8 cellular contexts compared by ENCODE assay signal in the genomic region with DNA sequence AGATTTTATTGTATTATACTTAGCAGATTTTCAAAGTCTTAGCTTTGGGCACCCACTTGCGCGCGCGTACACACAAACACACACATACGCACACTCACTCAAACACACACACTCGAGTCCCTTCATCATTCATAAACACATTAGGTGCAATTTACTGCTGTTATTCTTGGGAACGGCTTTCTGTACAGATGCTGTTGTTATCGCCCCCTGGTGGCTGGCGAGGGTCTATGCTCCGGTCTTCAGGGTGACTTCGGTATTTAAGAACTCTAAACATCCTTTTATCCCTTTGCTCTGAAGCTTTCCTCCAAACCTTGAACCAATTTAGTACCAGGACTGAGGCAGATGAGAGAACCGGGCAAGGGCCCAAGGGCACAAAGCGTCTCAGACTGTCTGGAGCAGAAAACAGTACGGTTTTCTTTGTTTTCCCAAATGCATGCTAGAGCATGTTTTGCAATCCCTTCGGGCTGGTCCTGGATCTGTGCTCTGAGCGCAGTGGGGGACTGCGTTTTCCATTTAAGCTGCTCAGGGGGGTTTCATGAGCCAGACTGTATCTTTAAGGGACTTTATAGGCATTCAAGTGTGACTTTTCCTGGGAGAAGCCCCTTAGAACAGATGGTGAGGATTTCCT. TPM values are rescaled to one million over a fixed set of nuclear protein-coding genes. Genes with fewer than 3 reads are reported as not detected.
DNase-seq lines count a peak whose midpoint lies in the region; ATAC-seq and TF ChIP-seq lines count a peak whose summit lies in the region.

No MANE protein-coding gene starts in this region.

- TF ChIP-seq CTCF in DND-41 (IDR thresholded peaks at IDR 0.05; ENCODE audit: borderline replicate concordance, extremely low read depth, low read length, poor library complexity, severe bottlenecking): peak; percentile 96

- no peaks in the 10 kb centered on the region for H3K79me2 ChIP-seq in DND-41 (ENCODE audit: insufficient read depth, low read length)

- DNase-seq in DND-41 (peak; percentile 63), SHP77 (lab: John Stamatoyannopoulos, UW) (peak; percentile 37 to 52), amniotic stem cell (lab: John Stamatoyannopoulos, UW) (peak; percentile 47), left ventricle myocardium superior (peak; percentile 79), renal cortical epithelial cell (ENCODE audit: low read depth) (peak; percentile 68), OCI-M2 (lab: John Stamatoyannopoulos, UW; ENCODE audit: unreplicated experiment) (no peak)
- peak; percentile 68 for DNase-seq in Jurkat, Clone E6-1 (ENCODE audit: low read depth, low spot score)

- 0 out of 2 replicates have a peak, but pooled peaks cover 2% of the 10 kb centered on the region for H3K4me1 ChIP-seq in DND-41 (ENCODE audit: insufficient read depth, low read length)

- ATAC-seq in DND-41 (ENCODE audit: insufficient read depth, low read depth): peak; percentile 73
- peak; percentile 77 for ATAC-seq in GM21423 (IDR thresholded peaks at IDR 0.05; ENCODE audit: unreplicated experiment)
- ATAC-seq in left ventricle myocardium superior: peak; percentile 54

- no peak overlapping the region for H3K9ac ChIP-seq in DND-41 (ENCODE audit: low read depth, low read length)

- H3K27me3 ChIP-seq in DND-41 (ENCODE audit: insufficient read depth, low read length, poor library complexity): peaks cover 9% of the 10 kb centered on the region

- H3K4me3 ChIP-seq in DND-41 (ENCODE audit: low read depth in 1 of 2, low read length in 2 of 2): no peak overlapping the region
- no peak overlapping the region for H3K4me3 ChIP-seq in Jurkat, Clone E6-1 (ENCODE audit: low read length)

- H3K27ac ChIP-seq in DND-41 (ENCODE audit: low read length): no peak overlapping the region

- H3K4me2 ChIP-seq in DND-41 (ENCODE audit: insufficient read depth, low read length): no peak overlapping the region

- no peak overlapping the region for H2AFZ ChIP-seq in DND-41 (ENCODE audit: low read depth, low read length)

- intact Hi-C loops in left ventricle myocardium superior (cut with micrococcal nuclease): loop anchor here (10.0 kb wide), 1 partner anchor 298 kb away; no protein-coding TSS in a partner anchor

- no peaks in the 10 kb centered on the region for H3K36me3 ChIP-seq in DND-41 (ENCODE audit: insufficient read depth, low read length)

- no peaks in the 10 kb centered on the region for H3K9me3 ChIP-seq in DND-41 (ENCODE audit: insufficient read depth, low read length, severe bottlenecking)

- no peaks in the 10 kb centered on the region for H4K20me1 ChIP-seq in DND-41 (ENCODE audit: insufficient read depth, low read length)

RNA-seq across cellular contexts. Expression of a gene that starts 1.7 kb away (rescaled TPM):
- not detected for polyA plus RNA-seq in Jurkat, Clone E6-1 (2012; ENCODE audit: insufficient read depth, insufficient read length)
- total RNA-seq in left ventricle myocardium superior (8.4 TPM), renal cortical epithelial cell (0.69 and 3.3 TPM in 2 replicates)
